32 cellular contexts compared by ENCODE assay signal in genomic region chr4:8615366-8615765, GRCh38. TPM values are rescaled to one million over a fixed set of nuclear protein-coding genes. Genes with fewer than 3 reads are reported as not detected.
"Had no signal": no experiment of that assay in that cellular context is flagged by ENCODE, and none has a peak within 500 bp of the region (broad histone marks: within the 10 kb centered on the region; RNA-seq: fewer than 3 reads in every experiment).

No MANE protein-coding gene starts in this region.

- FAIRE-seq: bronchial epithelial cell had no signal

- H3K36me3 Mint-ChIP-seq: activated CD8-positive, alpha-beta memory T cell treated with anti-CD3 and anti-CD28 coated beads, Interleukin-2, amount 10 ng/mL, durations not matched to agents 7 days and 5 days; activated naive CD4-positive, alpha-beta T cell treated with anti-CD3 and anti-CD28 coated beads, Interleukin-2, amount 50 U/mL, for 24 hours; IgD-negative memory B cell had no signal

- H3K27me3 ChIP-seq: ascending aorta, body of pancreas, SJSA1 had no signal

- H3K4me1 Mint-ChIP-seq: activated B cell treated with CpG ODN at 0.5 μM for 24 hours; activated CD4-positive, alpha-beta T cell treated with anti-CD3 and anti-CD28 coated beads, Interleukin-2, amount 10 ng/mL, durations not matched to agents 24 days and 14 days; activated CD8-positive, alpha-beta memory T cell treated with anti-CD3 and anti-CD28 coated beads, Interleukin-2, amount 10 ng/mL, durations not matched to agents 7 days and 5 days; activated naive CD4-positive, alpha-beta T cell treated with anti-CD3 and anti-CD28 coated beads, Interleukin-2, amount 50 U/mL, for 24 hours; IgD-negative memory B cell had no signal

- H3K36me3 ChIP-seq: ascending aorta had no signal

- DNase-seq: activated B cell treated with CpG ODN at 0.5 μM for 24 hours; activated CD4-positive, alpha-beta T cell treated with anti-CD3 and anti-CD28 coated beads for 1 hour; activated CD4-positive, alpha-beta T cell treated with anti-CD3 and anti-CD28 coated beads, Interleukin-2, amount 10 ng/mL, durations not matched to agents 24 days and 14 days; activated CD4-positive, alpha-beta T cell treated with anti-CD3 and anti-CD28 coated beads, Interleukin-2, amount 50 U/mL, for 48 hours; activated CD8-positive, alpha-beta memory T cell treated with anti-CD3 and anti-CD28 coated beads, Interleukin-2, amount 10 ng/mL, durations not matched to agents 7 days and 5 days; activated effector memory CD4-positive, alpha-beta T cell treated with Interleukin-2 at 50 U/mL for 16 hours; activated naive CD4-positive, alpha-beta T cell; activated T-cell treated with anti-CD3 and anti-CD28 coated beads, Interleukin-2, amount 50 U/mL, for 24 hours; body of pancreas; KG1; NCI-H1048; NCI-H1417; NCI-H2029; NCI-H2107; NCI-H2171 treated with DMSO at 0.1 percent for 48 hours; NCI-H345; NCI-H510A; NCI-H526 treated with DMSO at 0.1 percent for 48 hours; NCI-H82; RPMI8226; SHP77; SW 1271 had no signal

- H3K27me3 Mint-ChIP-seq: activated B cell treated with CpG ODN at 0.5 μM for 24 hours; activated CD4-positive, alpha-beta T cell treated with anti-CD3 and anti-CD28 coated beads, Interleukin-2, amount 10 ng/mL, durations not matched to agents 24 days and 14 days; activated CD8-positive, alpha-beta memory T cell treated with anti-CD3 and anti-CD28 coated beads, Interleukin-2, amount 10 ng/mL, durations not matched to agents 7 days and 5 days had no signal

- ATAC-seq: activated CD8-positive, alpha-beta memory T cell treated with anti-CD3 and anti-CD28 coated beads, Interleukin-2, amount 10 ng/mL, durations not matched to agents 7 days and 5 days; body of pancreas; Panc1 had no signal

- H3K4me1 ChIP-seq: ascending aorta, body of pancreas, SJSA1 had no signal

- H3K9me3 ChIP-seq: ascending aorta, body of pancreas, SJSA1 had no signal

- H3K27ac ChIP-seq: ascending aorta, body of pancreas, SJSA1 had no signal

- H3K4me3 Mint-ChIP-seq: activated B cell treated with CpG ODN at 0.5 μM for 24 hours; activated CD4-positive, alpha-beta T cell treated with anti-CD3 and anti-CD28 coated beads, Interleukin-2, amount 10 ng/mL, durations not matched to agents 24 days and 14 days; activated CD8-positive, alpha-beta memory T cell treated with anti-CD3 and anti-CD28 coated beads, Interleukin-2, amount 10 ng/mL, durations not matched to agents 7 days and 5 days; activated naive CD4-positive, alpha-beta T cell treated with anti-CD3 and anti-CD28 coated beads, Interleukin-2, amount 50 U/mL, for 24 hours; activated T-cell treated with anti-CD3 and anti-CD28 coated beads, Interleukin-2, amount 50 U/mL, for 24 hours; activated T-helper 1 cell treated with anti-CD3 and anti-CD28 coated beads, Interleukin-12 subunit alpha, Interleukin-12 subunit beta, Interleukin-2, Interleukin-4 antibody, amounts not matched to agents 30 ng/mL and 10 ng/mL and 1 ng/mL, durations not matched to agents 14 hours and 24 hours and 36 hours; IgD-negative memory B cell; T-helper 2 cell treated with Interferon-gamma antibody and Interleukin-4, amounts not matched to agents 5 μg/mL and 100 μg/mL, for 36 hours had no signal

- H3K4me3 ChIP-seq: ascending aorta, body of pancreas, SJSA1 had no signal

- H3K27ac Mint-ChIP-seq: activated B cell treated with CpG ODN at 0.5 μM for 24 hours; activated CD4-positive, alpha-beta T cell treated with anti-CD3 and anti-CD28 coated beads, Interleukin-2, amount 10 ng/mL, durations not matched to agents 24 days and 14 days; activated CD8-positive, alpha-beta memory T cell treated with anti-CD3 and anti-CD28 coated beads, Interleukin-2, amount 10 ng/mL, durations not matched to agents 7 days and 5 days; activated naive CD4-positive, alpha-beta T cell treated with anti-CD3 and anti-CD28 coated beads, Interleukin-2, amount 50 U/mL, for 24 hours; activated T-cell treated with anti-CD3 and anti-CD28 coated beads, Interleukin-2, amount 50 U/mL, for 24 hours; activated T-helper 1 cell treated with anti-CD3 and anti-CD28 coated beads, Interleukin-12 subunit alpha, Interleukin-12 subunit beta, Interleukin-2, Interleukin-4 antibody, amounts not matched to agents 30 ng/mL and 10 ng/mL and 1 ng/mL, durations not matched to agents 14 hours and 24 hours and 36 hours; IgD-negative memory B cell; T-helper 2 cell treated with Interferon-gamma antibody and Interleukin-4, amounts not matched to agents 5 μg/mL and 100 μg/mL, for 36 hours had no signal

- H3K9me3 Mint-ChIP-seq: activated B cell treated with CpG ODN at 0.5 μM for 24 hours; activated CD4-positive, alpha-beta T cell treated with anti-CD3 and anti-CD28 coated beads, Interleukin-2, amount 10 ng/mL, durations not matched to agents 24 days and 14 days; activated naive CD4-positive, alpha-beta T cell treated with anti-CD3 and anti-CD28 coated beads, Interleukin-2, amount 50 U/mL, for 24 hours; activated T-cell treated with anti-CD3 and anti-CD28 coated beads, Interleukin-2, amount 50 U/mL, for 24 hours; activated T-helper 1 cell treated with anti-CD3 and anti-CD28 coated beads, Interleukin-12 subunit alpha, Interleukin-12 subunit beta, Interleukin-2, Interleukin-4 antibody, amounts not matched to agents 30 ng/mL and 10 ng/mL and 1 ng/mL, durations not matched to agents 14 hours and 24 hours and 36 hours; IgD-negative memory B cell; T-helper 2 cell treated with Interferon-gamma antibody and Interleukin-4, amounts not matched to agents 5 μg/mL and 100 μg/mL, for 36 hours had no signal

RNA-seq across cellular contexts. Expression of gene CPZ, which starts 22.8 kb away (rescaled TPM):
- total RNA-seq: activated B cell treated with CpG ODN at 0.5 μM for 24 hours; activated CD4-positive, alpha-beta T cell treated with anti-CD3 and anti-CD28 coated beads, Interleukin-2, amount 10 ng/mL, durations not matched to agents 24 days and 14 days; activated CD8-positive, alpha-beta memory T cell treated with anti-CD3 and anti-CD28 coated beads, Interleukin-2, amount 10 ng/mL, durations not matched to agents 7 days and 5 days; activated T-helper 1 cell treated with anti-CD3 and anti-CD28 coated beads, Interleukin-12 subunit alpha, Interleukin-12 subunit beta, Interleukin-2, Interleukin-4 antibody, amounts not matched to agents 30 ng/mL and 10 ng/mL and 1 ng/mL, durations not matched to agents 14 hours and 24 hours and 36 hours; OCI-LY7; T-helper 1 cell treated with Interleukin-12 subunit alpha and Interleukin-12 subunit beta and Interleukin-4 antibody, amounts not matched to agents 30 ng/mL and 1 ng/mL, for 36 hours had no signal
- polyA plus RNA-seq: IgD-negative memory B cell had no signal

RNA-seq across cellular contexts. Expression of gene GPR78, which starts 35.2 kb away (rescaled TPM):
- total RNA-seq: activated B cell treated with CpG ODN at 0.5 μM for 24 hours; activated CD4-positive, alpha-beta T cell treated with anti-CD3 and anti-CD28 coated beads, Interleukin-2, amount 10 ng/mL, durations not matched to agents 24 days and 14 days; activated CD8-positive, alpha-beta memory T cell treated with anti-CD3 and anti-CD28 coated beads, Interleukin-2, amount 10 ng/mL, durations not matched to agents 7 days and 5 days; activated T-helper 1 cell treated with anti-CD3 and anti-CD28 coated beads, Interleukin-12 subunit alpha, Interleukin-12 subunit beta, Interleukin-2, Interleukin-4 antibody, amounts not matched to agents 30 ng/mL and 10 ng/mL and 1 ng/mL, durations not matched to agents 14 hours and 24 hours and 36 hours; ascending aorta; body of pancreas; OCI-LY7; T-helper 1 cell treated with Interleukin-12 subunit alpha and Interleukin-12 subunit beta and Interleukin-4 antibody, amounts not matched to agents 30 ng/mL and 1 ng/mL, for 36 hours had no signal
- polyA plus RNA-seq: IgD-negative memory B cell had no signal
